20 cellular contexts compared by ENCODE assay signal in the genomic region with DNA sequence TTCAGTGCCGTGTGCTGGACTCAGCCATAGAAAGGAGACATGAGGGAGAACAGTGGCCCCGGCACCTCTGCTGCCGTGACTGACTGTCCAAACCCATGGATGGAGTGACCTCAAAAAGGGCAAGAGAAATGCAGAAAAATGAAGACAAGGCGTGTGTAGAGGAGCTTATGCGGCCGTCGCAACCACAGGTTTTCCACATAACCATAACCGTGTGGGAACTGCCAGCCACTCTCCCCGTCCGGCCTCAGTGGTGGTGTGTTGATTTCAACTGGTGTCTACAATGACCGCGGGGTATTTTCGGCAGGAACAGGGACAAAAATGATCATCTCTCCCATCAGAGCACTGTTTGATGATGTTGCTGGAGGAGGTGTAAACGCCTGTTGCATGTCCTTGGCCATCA. TPM values are rescaled to one million over a fixed set of nuclear protein-coding genes. Genes with fewer than 3 reads are reported as not detected.
"Had no signal": no experiment of that assay in that cellular context is flagged by ENCODE, and none has a peak within 500 bp of the region (broad histone marks: within the 10 kb centered on the region; RNA-seq: fewer than 3 reads in every experiment).

No MANE protein-coding gene starts in this region.

- H3K4me1 Mint-ChIP-seq: central memory CD8-positive, alpha-beta T cell had no signal

- H3K27ac ChIP-seq: epithelial cell of prostate, esophagus muscularis mucosa, gastrocnemius medialis, heart right ventricle had no signal

- DNase-seq: effector memory CD8-positive, alpha-beta T cell; gastrocnemius medialis; hypothalamus; islet precursor cell; mammary epithelial cell; naive thymus-derived CD4-positive, alpha-beta T cell; nephron progenitor cell; stimulated activated CD4-positive, alpha-beta T cell treated with anti-CD3 and anti-CD28 coated beads, Interleukin-2, amount 100 ng/mL, for 48 hours; trophoblast cell had no signal

- H3K27me3 Mint-ChIP-seq: central memory CD8-positive, alpha-beta T cell; effector memory CD8-positive, alpha-beta T cell; naive thymus-derived CD4-positive, alpha-beta T cell; stimulated activated naive CD8-positive, alpha-beta T cell treated with anti-CD3 and anti-CD28 coated beads, Interleukin-15, Interleukin-2, amounts not matched to agents 100 ng/mL and 50 ng/mL, for 24 hours had no signal

- H3K27me3 ChIP-seq: gastrocnemius medialis, heart right ventricle had no signal

- H3K36me3 ChIP-seq: gastrocnemius medialis had no signal

- H3K4me3 ChIP-seq: esophagus muscularis mucosa, gastrocnemius medialis, heart right ventricle, smooth muscle cell had no signal

- H3K9me3 Mint-ChIP-seq: central memory CD8-positive, alpha-beta T cell; effector memory CD8-positive, alpha-beta T cell; naive thymus-derived CD4-positive, alpha-beta T cell; nephron progenitor cell; stimulated activated naive CD8-positive, alpha-beta T cell treated with anti-CD3 and anti-CD28 coated beads, Interleukin-15, Interleukin-2, amounts not matched to agents 100 ng/mL and 50 ng/mL, for 24 hours had no signal

- H3K4me1 ChIP-seq: esophagus muscularis mucosa, gastrocnemius medialis, heart right ventricle had no signal

- H3K27ac Mint-ChIP-seq: effector memory CD8-positive, alpha-beta T cell; nephron progenitor cell; stimulated activated naive CD8-positive, alpha-beta T cell treated with anti-CD3 and anti-CD28 coated beads, Interleukin-15, Interleukin-2, amounts not matched to agents 100 ng/mL and 50 ng/mL, for 24 hours had no signal

- H3K4me3 Mint-ChIP-seq: central memory CD8-positive, alpha-beta T cell; effector memory CD8-positive, alpha-beta T cell; naive thymus-derived CD4-positive, alpha-beta T cell; nephron progenitor cell; stimulated activated naive CD8-positive, alpha-beta T cell treated with anti-CD3 and anti-CD28 coated beads, Interleukin-15, Interleukin-2, amounts not matched to agents 100 ng/mL and 50 ng/mL, for 24 hours had no signal

- H3K9me3 ChIP-seq: gastrocnemius medialis, heart right ventricle had no signal

- ATAC-seq: effector memory CD8-positive, alpha-beta T cell; gastrocnemius medialis; left ventricle myocardium superior; right cardiac atrium had no signal

RNA-seq across cellular contexts. Expression of a gene that starts 42.9 kb away (rescaled TPM):
- total RNA-seq: fibroblast of villous mesenchyme, left ventricle myocardium superior, mammary epithelial cell, osteocyte had no signal

RNA-seq across cellular contexts. Expression of a gene that starts 59.9 kb away (rescaled TPM):
- total RNA-seq: mammary epithelial cell; mononuclear cell; naive thymus-derived CD4-positive, alpha-beta T cell had no signal
